8 cellular contexts compared by ENCODE assay signal in the genomic region with DNA sequence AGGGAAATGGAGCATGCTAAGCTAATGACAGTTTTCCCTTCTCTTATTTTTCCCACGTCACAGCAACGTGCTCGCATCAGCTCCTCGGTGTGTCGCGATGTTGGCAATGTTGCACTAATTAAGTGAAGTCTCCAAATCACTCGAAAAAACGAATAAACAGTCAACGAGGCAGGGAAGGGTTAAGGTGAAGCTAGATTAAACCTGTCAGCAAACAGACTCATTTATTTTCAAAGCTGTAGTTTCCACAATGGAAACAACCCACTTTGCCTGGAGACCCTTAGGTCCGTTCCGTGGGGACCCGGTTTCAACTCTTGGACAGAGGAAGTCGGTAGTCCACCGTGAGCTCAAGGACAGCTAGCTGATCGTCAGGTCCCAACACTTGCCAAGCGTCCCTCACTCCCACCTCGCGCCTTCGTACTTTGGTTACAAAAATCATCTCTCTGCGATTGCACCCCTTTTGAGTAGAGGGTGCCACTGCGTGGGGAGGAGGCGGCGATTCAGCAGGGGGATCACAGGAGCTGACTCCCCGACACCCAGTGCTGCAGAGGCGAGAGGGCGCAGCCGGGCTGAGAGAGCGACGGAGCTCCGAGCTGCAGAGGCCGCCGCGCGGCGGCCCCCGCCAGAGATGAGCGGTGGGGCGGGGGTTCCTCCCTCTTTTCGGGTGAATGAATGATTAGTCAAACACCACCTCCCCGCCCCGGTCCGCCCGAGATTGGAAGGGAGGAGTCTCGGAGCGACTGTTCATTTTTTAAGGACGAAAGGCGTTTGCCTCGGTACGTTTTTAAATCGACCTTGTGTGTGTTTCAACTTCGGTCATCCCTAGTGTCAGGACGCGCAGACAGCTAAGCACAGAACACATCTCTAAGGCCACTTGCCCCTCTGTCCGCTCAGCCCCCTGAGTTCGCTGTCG. TPM values are rescaled to one million over a fixed set of nuclear protein-coding genes. Genes with fewer than 3 reads are reported as not detected.
DNase-seq lines count a peak whose midpoint lies in the region; ATAC-seq and TF ChIP-seq lines count a peak whose summit lies in the region.

No MANE protein-coding gene starts in this region.

- no peaks in the 10 kb centered on the region for H4K20me1 ChIP-seq in OCI-LY7 (ENCODE audit: insufficient read depth, low read length)

- DNase-seq in A673 (ENCODE audit: low spot score) (peak; percentile 68), SHP77 treated with DMSO at 0.1 percent for 48 hours (lab: John Stamatoyannopoulos, UW) (peak; percentile 66), OCI-LY7 (ENCODE audit: low spot score) (no peak)
- peak; percentile 14 for DNase-seq in stimulated activated CD4-positive, alpha-beta T cell treated with anti-CD3 and anti-CD28 coated beads, Interleukin-4, amount 100 ng/mL, for 24 hours

- H3K9me3 ChIP-seq in A673 (ENCODE audit: low read depth, low read length, poor library complexity, severe bottlenecking) (no peaks in the 10 kb centered on the region), duodenal mucosa (ENCODE audit: control insufficient read depth in 1 of 2, low read length in 2 of 2) (no peaks in the 10 kb centered on the region), liver (ENCODE audit: control insufficient read depth in 4 of 4, low read length in 3 of 4) (no peaks in the 10 kb centered on the region), OCI-LY7 (ENCODE audit: low read length) (no peaks in the 10 kb centered on the region)

- H3K27ac ChIP-seq in A673 (ENCODE audit: low read depth, low read length, poor library complexity, severe bottlenecking) (peak overlapping the region; percentile 67), duodenal mucosa (ENCODE audit: low read depth, low read length) (peak overlapping the region; percentile 54), liver (ENCODE audit: low read depth in 1 of 2, low read length in 2 of 2) (peak overlapping the region; percentile 72 to 85), OCI-LY7 (ENCODE audit: low read depth, low read length, poor library complexity, severe bottlenecking) (no peak overlapping the region)

- peak; percentile 32 for ATAC-seq in GM18907 (IDR thresholded peaks at IDR 0.05; ENCODE audit: unreplicated experiment)
- ATAC-seq in HG03565 (IDR thresholded peaks at IDR 0.05; ENCODE audit: unreplicated experiment): no peak

- peaks cover 9% of the 10 kb centered on the region for H3K4me1 ChIP-seq in A673 (ENCODE audit: insufficient read depth, low read length, poor library complexity, severe bottlenecking)
- H3K4me1 ChIP-seq in duodenal mucosa (ENCODE audit: control insufficient read depth in 1 of 2, insufficient read depth in 2 of 2, low read length in 2 of 2): peaks cover 5 to 9% of the 10 kb centered on the region in 2 donors
- peaks cover 2 to 15% (median 15%) of the 10 kb centered on the region in 4 donors for H3K4me1 ChIP-seq in liver (ENCODE audit: control insufficient read depth in 4 of 4, insufficient read depth in 4 of 4, low read length in 3 of 4)
- H3K4me1 ChIP-seq in OCI-LY7 (ENCODE audit: insufficient read depth, low read length, poor library complexity, severe bottlenecking): no peaks in the 10 kb centered on the region

- H3K79me2 ChIP-seq in OCI-LY7 (ENCODE audit: insufficient read depth, low read depth, low read length): no peaks in the 10 kb centered on the region

- no peak for TF ChIP-seq RAD21 in liver (IDR thresholded peaks at IDR 0.05)

- intact Hi-C loops in A673 (cut with micrococcal nuclease; ENCODE audit: unreplicated experiment): loop anchor here (10.0 kb wide), 1 partner anchor 659 kb away; no protein-coding TSS in a partner anchor
- intact Hi-C loops in OCI-LY7 (cut with micrococcal nuclease; ENCODE audit: unreplicated experiment): no loop called here

- peaks cover 5% of the 10 kb centered on the region for H3K27me3 ChIP-seq in A673 (replicated peaks; ENCODE audit: insufficient read depth, low read depth, low read length, poor library complexity)
- peaks cover 28 to 50% of the 10 kb centered on the region in 2 donors for H3K27me3 ChIP-seq in duodenal mucosa (ENCODE audit: control insufficient read depth in 1 of 2, insufficient read depth in 2 of 2, low read length in 2 of 2)
- peaks cover 2 to 15% (median 6%) of the 10 kb centered on the region in 4 donors for H3K27me3 ChIP-seq in liver (ENCODE audit: control insufficient read depth in 4 of 4, insufficient read depth in 4 of 4, low read length in 3 of 4)

- H3K9ac ChIP-seq in duodenal mucosa (ENCODE audit: low read depth in 1 of 2, low read length in 2 of 2) (peak overlapping the region in 1 of 2 donors; percentile 43), liver (ENCODE audit: low read depth in 1 of 2, low read length in 2 of 2) (no peak overlapping the region)

- H2AFZ ChIP-seq in OCI-LY7 (ENCODE audit: low read length): no peak overlapping the region

- H3K36me3 ChIP-seq in A673 (ENCODE audit: insufficient read depth, low read length, poor library complexity, severe bottlenecking) (no peaks in the 10 kb centered on the region), duodenal mucosa (ENCODE audit: control insufficient read depth in 1 of 2, insufficient read depth in 2 of 2, low read length in 2 of 2) (no peaks in the 10 kb centered on the region), liver (ENCODE audit: control insufficient read depth in 4 of 4, insufficient read depth in 3 of 4, low read depth in 1 of 4, low read length in 3 of 4) (no peaks in the 10 kb centered on the region), OCI-LY7 (ENCODE audit: insufficient read depth, low read length) (no peaks in the 10 kb centered on the region)

- TF ChIP-seq CTCF in A673 (conservative IDR thresholded peaks at IDR 0.05; ENCODE audit: low read depth, low read length) (no peak), liver (IDR thresholded peaks at IDR 0.05; ENCODE audit: low read depth, low read length, missing input control) (no peak), OCI-LY7 (conservative IDR thresholded peaks at IDR 0.05; ENCODE audit: low read length) (no peak)

- BruUV-seq in A673 (replicated peaks; lab: Mats Ljungman, UMichigan) (no TSS peak), OCI-LY7 (replicated peaks; lab: Mats Ljungman, UMichigan) (no TSS peak)

- CTCF ChIA-PET in A673 (lab: Charles Lee): interaction anchor here (0.6 to 1.6 kb wide), 4 partner anchors 29 to 476 kb away, joined by 4 to 16 read pairs (median 8); no protein-coding TSS in a partner anchor
- CTCF ChIA-PET in OCI-LY7 (lab: Charles Lee; ENCODE audit: unreplicated experiment): no interaction called here

- H3K9me2 ChIP-seq in OCI-LY7 (ENCODE audit: insufficient read depth, low read length): no peaks in the 10 kb centered on the region

- H3K4me2 ChIP-seq in OCI-LY7 (ENCODE audit: low read length): no peak overlapping the region

- WGBS in liver: 3% methylated on average over 56 of the region's 56 CpGs

- POLR2A ChIA-PET in A673 (lab: Charles Lee; ENCODE audit: low non-redundant PET): interaction anchor here (0.6 kb wide), 1 partner anchor 51 kb away, joined by 4 read pairs; no protein-coding TSS in a partner anchor
- POLR2A ChIA-PET in OCI-LY7 (lab: Charles Lee): no interaction called here

- H3K4me3 ChIP-seq in A673 (ENCODE audit: low read depth, low read length, poor library complexity, severe bottlenecking) (peak overlapping the region; percentile 68), duodenal mucosa (ENCODE audit: low read depth in 1 of 2, low read length in 2 of 2) (peak overlapping the region; percentile 56 to 72), liver (ENCODE audit: low read depth in 1 of 3, low read length in 3 of 3) (peak overlapping the region; percentile 57 to 71 (median 60)), OCI-LY7 (ENCODE audit: low read depth, low read length, poor library complexity, severe bottlenecking) (no peak overlapping the region)

TF ChIP-seq in liver, 16 proteins besides CTCF, POLR2A, EP300 and RAD21:
- TF ChIP-seq TAF1 (conservative IDR thresholded peaks at IDR 0.05) (no peak), RXRA (IDR thresholded peaks at IDR 0.05) (no peak), NR2F2 (IDR thresholded peaks at IDR 0.05) (no peak), HNF4A (conservative IDR thresholded peaks at IDR 0.05) (no peak)
- TF ChIP-seq, protein P1, sequence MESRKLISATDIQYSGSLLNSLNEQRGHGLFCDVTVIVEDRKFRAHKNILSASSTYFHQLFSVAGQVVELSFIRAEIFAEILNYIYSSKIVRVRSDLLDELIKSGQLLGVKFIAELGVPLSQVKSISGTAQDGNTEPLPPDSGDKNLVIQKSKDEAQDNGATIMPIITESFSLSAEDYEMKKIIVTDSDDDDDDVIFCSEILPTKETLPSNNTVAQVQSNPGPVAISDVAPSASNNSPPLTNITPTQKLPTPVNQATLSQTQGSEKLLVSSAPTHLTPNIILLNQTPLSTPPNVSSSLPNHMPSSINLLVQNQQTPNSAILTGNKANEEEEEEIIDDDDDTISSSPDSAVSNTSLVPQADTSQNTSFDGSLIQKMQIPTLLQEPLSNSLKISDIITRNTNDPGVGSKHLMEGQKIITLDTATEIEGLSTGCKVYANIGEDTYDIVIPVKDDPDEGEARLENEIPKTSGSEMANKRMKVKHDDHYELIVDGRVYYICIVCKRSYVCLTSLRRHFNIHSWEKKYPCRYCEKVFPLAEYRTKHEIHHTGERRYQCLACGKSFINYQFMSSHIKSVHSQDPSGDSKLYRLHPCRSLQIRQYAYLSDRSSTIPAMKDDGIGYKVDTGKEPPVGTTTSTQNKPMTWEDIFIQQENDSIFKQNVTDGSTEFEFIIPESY (IDR thresholded peaks at IDR 0.05): no peak

RNA-seq across cellular contexts. Expression of a gene that starts 1.3 kb away (rescaled TPM):
- total RNA-seq in A673 (2021): 6.7 and 8.2 TPM in 2 replicates
- 1 to 10 TPM; 6.2 to 8.5 TPM for total RNA-seq in liver
- 1 to 10 TPM; 4.0 to 6.3 TPM for polyA plus RNA-seq in liver
- not detected in 2 replicates for total RNA-seq in OCI-LY7 (2014; rRNA removed; shearing (Covaris generic))
- total RNA-seq in OCI-LY7 (2022): not detected in 2 replicates
